10 cellular contexts compared by ENCODE assay signal in genomic region chr5:68745459-68745858, GRCh38.
DNase-seq lines count a peak whose midpoint lies in the region; TF ChIP-seq lines count a peak whose summit lies in the region.
"Had no signal": no experiment of that assay in that cellular context is flagged by ENCODE, and none has a peak within 500 bp of the region (broad histone marks: within the 10 kb centered on the region; RNA-seq: fewer than 3 reads in every experiment).

No MANE protein-coding gene starts in this region.

- H3K27me3 ChIP-seq in KMS-11 (ENCODE audit: insufficient read depth, low read depth) (no peaks in the 10 kb centered on the region), dorsolateral prefrontal cortex (no peaks in the 10 kb centered on the region)
- H3K27me3 ChIP-seq: Peyer's patch had no signal

- no peaks in the 10 kb centered on the region for H4K20me1 ChIP-seq in KMS-11 (ENCODE audit: insufficient read depth)

- peaks cover 15% of the 10 kb centered on the region for H3K4me1 ChIP-seq in KMS-11 (ENCODE audit: low read depth, poor library complexity, severe bottlenecking)
- H3K4me1 ChIP-seq: Peyer's patch had no signal

- no peaks in the 10 kb centered on the region for H3K79me2 ChIP-seq in KMS-11 (ENCODE audit: insufficient read depth, low read depth)

- peaks cover 30% of the 10 kb centered on the region for H3K27me3 Mint-ChIP-seq in osteocyte (ENCODE audit: unreplicated experiment)
- H3K27me3 Mint-ChIP-seq: activated CD8-positive, alpha-beta memory T cell treated with anti-CD3 and anti-CD28 coated beads, Interleukin-2, amount 10 ng/mL, durations not matched to agents 7 days and 5 days had no signal

- no peak overlapping the region for H3K9ac ChIP-seq in KMS-11

- peaks cover 3% of the 10 kb centered on the region for H3K4me1 Mint-ChIP-seq in osteocyte (ENCODE audit: unreplicated experiment)

- no peak overlapping the region for H3K27ac Mint-ChIP-seq in osteocyte (ENCODE audit: unreplicated experiment)
- H3K27ac Mint-ChIP-seq: activated CD8-positive, alpha-beta memory T cell treated with anti-CD3 and anti-CD28 coated beads, Interleukin-2, amount 10 ng/mL, durations not matched to agents 7 days and 5 days had no signal

- H3K36me3 ChIP-seq in KMS-11 (ENCODE audit: insufficient read depth): no peaks in the 10 kb centered on the region
- H3K36me3 ChIP-seq: Peyer's patch had no signal

- no peak overlapping the region for H2AFZ ChIP-seq in KMS-11 (ENCODE audit: low read depth)

- H3K27ac ChIP-seq in KMS-11: no peak overlapping the region
- peak overlapping the region in 46 of 59 donors; percentile 20 to 89 (median 70) for H3K27ac ChIP-seq in dorsolateral prefrontal cortex
- H3K27ac ChIP-seq: Peyer's patch had no signal

- intact Hi-C loops in dorsolateral prefrontal cortex (cut with DNase I): loop anchor here (5.0 kb wide), 2 partner anchors 72 to 458 kb away; no protein-coding TSS in a partner anchor

- peak; percentile 22; the same call in 1 of the 2 replicates for TF ChIP-seq CTCF in KMS-11 (conservative IDR thresholded peaks at IDR 0.05; ENCODE audit: low read depth, low read length)
- TF ChIP-seq CTCF in dorsolateral prefrontal cortex (IDR thresholded peaks at IDR 0.05 in 54 of 56, conservative IDR thresholded peaks at IDR 0.05 in 2 of 56; ENCODE audit: low read depth in 1 of 56, partially characterized antibody in 56 of 56): peak; percentile 31 to 74 (median 59)
- peak; percentile 31 for TF ChIP-seq CTCF in osteocyte (IDR thresholded peaks at IDR 0.05)

- no peaks in the 10 kb centered on the region for H3K36me3 Mint-ChIP-seq in osteocyte (ENCODE audit: unreplicated experiment)
- H3K36me3 Mint-ChIP-seq: activated CD8-positive, alpha-beta memory T cell treated with anti-CD3 and anti-CD28 coated beads, Interleukin-2, amount 10 ng/mL, durations not matched to agents 7 days and 5 days had no signal

- H3K9me3 Mint-ChIP-seq in osteocyte (ENCODE audit: unreplicated experiment): no peaks in the 10 kb centered on the region

- H3K4me2 ChIP-seq in KMS-11: no peak overlapping the region

- H3K4me3 ChIP-seq in KMS-11 (IDR thresholded peaks at IDR 0.05; ENCODE audit: insufficient read depth, low read depth, low read length): no peak overlapping the region
- H3K4me3 ChIP-seq in dorsolateral prefrontal cortex: no peak overlapping the region
- H3K4me3 ChIP-seq: Peyer's patch had no signal

- DNase-seq in EH (ENCODE audit: low read depth) (peak; percentile 36), dorsolateral prefrontal cortex (peak in 4 of 10 donors; percentile 38 to 61 (median 46)), osteocyte (ENCODE audit: extremely low spot score, unreplicated experiment) (no peak), OCI-M2 (lab: John Stamatoyannopoulos, UW; ENCODE audit: unreplicated experiment) (no peak), T-helper 1 cell (no peak), activated T-cell treated with anti-CD3 and anti-CD28 coated beads for 4 hours (no peak)
- DNase-seq: activated CD8-positive, alpha-beta memory T cell treated with anti-CD3 and anti-CD28 coated beads, Interleukin-2, amount 10 ng/mL, durations not matched to agents 7 days and 5 days; Peyer's patch; retina had no signal

- H3K4me3 Mint-ChIP-seq in osteocyte (ENCODE audit: unreplicated experiment): no peak overlapping the region
- H3K4me3 Mint-ChIP-seq: activated CD8-positive, alpha-beta memory T cell treated with anti-CD3 and anti-CD28 coated beads, Interleukin-2, amount 10 ng/mL, durations not matched to agents 7 days and 5 days had no signal
